ENCODE assay signal across 8 cellular contexts in genomic region chr7:73769481-73770001, GRCh38. TPM values are rescaled to one million over a fixed set of nuclear protein-coding genes. Genes with fewer than 3 reads are reported as not detected.
A peak's percentile ranks its signal among the peaks of the same experiment; 100 is the strongest.
DNase-seq lines count a peak whose midpoint lies in the region; ATAC-seq and TF ChIP-seq lines count a peak whose summit lies in the region.
"Had no signal": no experiment of that assay in that cellular context is flagged by ENCODE, and none has a peak within 500 bp of the region (broad histone marks: within the 10 kb centered on the region; RNA-seq: fewer than 3 reads in every experiment).

No MANE protein-coding gene starts in this region.

- WGBS in HUES64 = 80% methylated on average over 49 of the region's 49 CpGs
- 19 to 32% (median 29%) methylated on average over 32 to 49 of the region's 49 CpGs for WGBS in spleen, 5 donors

- H3K9ac ChIP-seq in HUES64 (ENCODE audit: low read depth, low read length) = peak overlapping the region; percentile 53; the same call in 1 of the 2 replicates

- H3K4me3 ChIP-seq in HUES64 (ENCODE audit: low read length) = peak overlapping the region; percentile 59
- peak overlapping the region; percentile 10 to 55 for H3K4me3 ChIP-seq in ascending aorta
- peak overlapping the region in 5 of 8 donors; percentile 21 to 64 (median 32) for H3K4me3 ChIP-seq in spleen

- DNase-seq in ascending aorta (ENCODE audit: low spot score in 2 of 2) (no peak), left lobe of liver (ENCODE audit: low spot score) (no peak), spleen (no peak), NCI-H2171 (lab: John Stamatoyannopoulos, UW) (no peak), NCI-H1048 (lab: John Stamatoyannopoulos, UW) (no peak)
- DNase-seq: tibial artery had no signal

- no peak for TF ChIP-seq CTCF in ascending aorta (IDR thresholded peaks at IDR 0.05)
- no peak for TF ChIP-seq CTCF in spleen (IDR thresholded peaks at IDR 0.05 in 8 of 11, conservative IDR thresholded peaks at IDR 0.05 in 3 of 11)

- no peaks in the 10 kb centered on the region for H3K36me3 ChIP-seq in HUES64 (ENCODE audit: insufficient read depth, low read length)
- H3K36me3 ChIP-seq in ascending aorta = no peaks in the 10 kb centered on the region
- H3K36me3 ChIP-seq in spleen = no peaks in the 10 kb centered on the region
- H3K36me3 ChIP-seq: tibial artery had no signal

- H3K9me3 ChIP-seq in HUES64 (ENCODE audit: insufficient read depth, low read depth, low read length) (no peaks in the 10 kb centered on the region), ascending aorta (no peaks in the 10 kb centered on the region), spleen (no peaks in the 10 kb centered on the region)
- H3K9me3 ChIP-seq: tibial artery had no signal

- intact Hi-C loops in ascending aorta (cut with DNase I) = no loop called here
- intact Hi-C loops in spleen (cut with DNase I; ENCODE audit: low total_unique reads) = no loop called here

- TF ChIP-seq POLR2A in spleen (IDR thresholded peaks at IDR 0.05) = no peak

- no peaks in the 10 kb centered on the region for H3K4me1 ChIP-seq in HUES64 (ENCODE audit: insufficient read depth, low read length)
- peaks cover 0 to 7% of the 10 kb centered on the region in 2 donors for H3K4me1 ChIP-seq in ascending aorta
- peaks cover 0 to 25% (median 18%) of the 10 kb centered on the region in 6 donors for H3K4me1 ChIP-seq in spleen

- H3K27me3 ChIP-seq in HUES64 (ENCODE audit: insufficient read depth, low read length) = peaks cover 18% of the 10 kb centered on the region; the same call in 1 of the 2 replicates
- H3K27me3 ChIP-seq in ascending aorta = peaks cover 13% of the 10 kb centered on the region
- H3K27me3 ChIP-seq in spleen (replicated peaks in 1 of 7) = peaks cover 3 to 65% (median 33%) of the 10 kb centered on the region in 7 donors

- H3K27ac ChIP-seq in HUES64 (ENCODE audit: low read depth, low read length) (no peak overlapping the region; the same call in 1 of the 2 replicates), ascending aorta (no peak overlapping the region), spleen (no peak overlapping the region)
- H3K27ac ChIP-seq: tibial artery had no signal

- ATAC-seq in left lobe of liver (peak; percentile 32), HG03342 (IDR thresholded peaks at IDR 0.05; ENCODE audit: unreplicated experiment) (no peak)

RNA-seq across cellular contexts. Expression of gene CLDN3, which starts 0.5 kb away (rescaled TPM):
- 9.1 TPM for polyA plus RNA-seq in HUES64 (2013, experiment 1 of 2)
- polyA plus RNA-seq in HUES64 (2013, experiment 2 of 2) = 9.2 TPM
- not detected for total RNA-seq in ascending aorta
- total RNA-seq in left lobe of liver = 28.9 TPM
- total RNA-seq in spleen = not detected
- under 1 TPM; 0.13 to 0.26 (median 0.26) TPM for polyA plus RNA-seq in spleen

RNA-seq across cellular contexts. Expression of gene ABHD11, which starts 30.9 kb away (rescaled TPM):
- 13.1 TPM for polyA plus RNA-seq in HUES64 (2013, experiment 1 of 2)
- polyA plus RNA-seq in HUES64 (2013, experiment 2 of 2) = 10.2 TPM
- total RNA-seq in ascending aorta (55.7 TPM), left lobe of liver (6.9 TPM), spleen (10 to 100 TPM; 11.4 to 26.0 (median 20.6) TPM)
- polyA plus RNA-seq in spleen = 10 to 100 TPM; 13.3 to 17.6 (median 16.3) TPM

RNA-seq across cellular contexts. Expression of gene STX1A, which starts 50.1 kb away (rescaled TPM):
- polyA plus RNA-seq in HUES64 (2013, experiment 1 of 2) = 4.5 TPM
- 6.1 TPM for polyA plus RNA-seq in HUES64 (2013, experiment 2 of 2)
- 13.1 TPM for total RNA-seq in ascending aorta
- 2.9 TPM for total RNA-seq in left lobe of liver
- 1 to 10 TPM; 4.2 to 7.8 (median 5.6) TPM for total RNA-seq in spleen
- 1 to 10 TPM; 1.3 to 3.1 (median 1.8) TPM for polyA plus RNA-seq in spleen

Comparison
In these comparisons a context has a peak if more than half of its experiments do, and no peak if none do; other contexts are left out.
1. RNA of gene CLDN3, which starts 0.5 kb away (total RNA-seq): 28.9 TPM in left lobe of liver (single experiment); not detected in ascending aorta (single experiment) and not detected in spleen; every median in the first group is over 10 times any median in the second.
2. Peak in every context shown above with its lines, with median percentiles within 50 percentile points of each other: H3K4me3 ChIP-seq.